Comparison of ENCODE assay signal across 8 cellular contexts in the genomic region with DNA sequence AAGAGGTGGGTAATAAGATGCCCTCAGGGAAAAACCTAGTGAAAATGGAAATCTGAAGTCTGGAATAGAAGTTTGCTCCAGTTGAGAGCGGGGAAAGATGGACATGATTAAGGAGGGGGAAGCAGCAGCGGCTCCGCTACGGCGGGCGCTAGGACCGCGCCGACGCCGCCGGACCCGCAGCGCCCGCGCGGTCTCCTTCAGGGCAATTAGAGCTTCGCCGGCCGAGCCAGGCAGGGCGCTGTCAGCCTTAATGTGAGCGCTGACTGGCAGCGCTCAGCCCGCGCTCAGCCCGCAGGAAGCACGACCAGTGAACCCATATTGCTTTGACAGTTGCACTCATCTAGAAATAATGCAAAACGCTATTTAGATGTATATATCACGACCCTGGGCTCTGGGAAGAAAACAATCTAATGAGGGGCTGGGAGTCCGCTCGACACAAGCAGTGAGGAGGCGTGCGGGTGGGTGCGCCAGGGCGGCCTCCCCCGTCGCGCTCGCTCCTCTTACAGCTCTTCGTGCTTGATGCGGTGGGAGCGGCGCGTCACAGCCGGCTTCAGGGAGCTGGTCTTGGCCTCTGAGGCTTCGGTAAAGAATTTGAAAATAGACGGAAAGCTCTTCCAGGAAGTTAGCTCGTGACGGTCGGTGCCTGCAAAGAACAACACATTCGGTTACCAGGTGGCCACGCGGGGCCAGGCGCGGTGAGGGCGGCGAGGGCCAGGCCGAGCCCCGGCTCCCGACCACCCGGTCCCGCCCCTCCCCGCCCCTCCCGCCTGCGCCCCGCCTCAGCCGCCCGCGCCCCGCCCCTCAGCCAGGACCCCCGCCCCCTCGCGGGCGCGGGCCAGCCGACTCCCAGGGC. TPM values are rescaled to one million over a fixed set of nuclear protein-coding genes. Genes with fewer than 3 reads are reported as not detected.
A peak's percentile ranks its signal among the peaks of the same experiment; 100 is the strongest.
DNase-seq lines count a peak whose midpoint lies in the region; ATAC-seq, FAIRE-seq and TF ChIP-seq lines count a peak whose summit lies in the region.

No MANE protein-coding gene starts in this region.

- intact Hi-C loops in Panc1 (cut with micrococcal nuclease; ENCODE audit: unreplicated experiment), result no loop called here
- intact Hi-C loops in uterus (cut with DNase I; ENCODE audit: low total_unique reads), result no loop called here

- H3K4me3 ChIP-seq in Panc1 (ENCODE audit: low read depth in 2 of 2, low read length in 2 of 2), result peak overlapping the region; percentile 86 to 94
- peak overlapping the region; percentile 71 for H3K4me3 ChIP-seq in neuron (ENCODE audit: low read length)
- H3K4me3 ChIP-seq in uterus, result peak overlapping the region; percentile 53

- peak overlapping the region; percentile 86 to 94 (median 88) for H3K27ac Mint-ChIP-seq in IgD-negative memory B cell

- TF ChIP-seq POLR2A in uterus (IDR thresholded peaks at IDR 0.05), result no peak

- peaks cover 7% of the 10 kb centered on the region for H3K4me1 ChIP-seq in Panc1 (ENCODE audit: control insufficient read depth, insufficient read depth, low read length)
- H3K4me1 ChIP-seq in neuron (ENCODE audit: insufficient read depth, low read length), result peaks cover 61% of the 10 kb centered on the region
- no peaks in the 10 kb centered on the region for H3K4me1 ChIP-seq in uterus

- ATAC-seq in GM21825 (IDR thresholded peaks at IDR 0.05; ENCODE audit: unreplicated experiment), result peak; percentile 99
- ATAC-seq in Panc1, result peak; percentile 91

- H3K4me3 Mint-ChIP-seq in IgD-negative memory B cell, result peak overlapping the region; percentile 91 to 97 (median 94)

- H3K27me3 ChIP-seq in Panc1 (ENCODE audit: control insufficient read depth, insufficient read depth, low read length), result no peaks in the 10 kb centered on the region
- H3K27me3 ChIP-seq in neuron (ENCODE audit: insufficient read depth, low read length), result no peaks in the 10 kb centered on the region
- H3K27me3 ChIP-seq in uterus, result no peaks in the 10 kb centered on the region

- no TSS peak for BruUV-seq in Panc1 (replicated peaks; lab: Mats Ljungman, UMichigan)

- DNase-seq in ELF-1 (ENCODE audit: low read depth, low spot score) (peak; percentile 91), Panc1 (ENCODE audit: low read depth, low spot score) (no peak), frontal cortex (ENCODE audit: low spot score in 2 of 2) (peak; percentile 68 to 72), uterus (peak; percentile 31 to 54)
- DNase-seq in activated naive CD4-positive, alpha-beta T cell treated with Interleukin-2 at 50 U/mL for 16 hours, result peak; percentile 60

- POLR2A ChIA-PET in Panc1 (lab: Charles Lee), result interaction anchor here (0.6 to 1.8 kb wide), 4 partner anchors 18 to 1244 kb away, joined by 4 to 11 read pairs (median 9); a partner anchor contains a TSS

- H3K27me3 Mint-ChIP-seq in IgD-negative memory B cell, result peaks cover 5% of the 10 kb centered on the region

- H3K36me3 ChIP-seq in Panc1 (ENCODE audit: control insufficient read depth, insufficient read depth, low read length) (no peaks in the 10 kb centered on the region), neuron (ENCODE audit: insufficient read depth, low read length) (peaks cover 7% of the 10 kb centered on the region), uterus (no peaks in the 10 kb centered on the region)

- H3K4me1 Mint-ChIP-seq in IgD-negative memory B cell, result peaks cover 11 to 17% (median 16%) of the 10 kb centered on the region in 3 donors

- H2AFZ ChIP-seq in neuron (ENCODE audit: low read depth, low read length), result no peak overlapping the region

- CTCF ChIA-PET in Panc1 (lab: Charles Lee), result interaction anchor here (0.9 kb wide), 1 partner anchor 181 kb away, joined by 4 read pairs; no protein-coding TSS in a partner anchor

- peaks cover 6% of the 10 kb centered on the region for H3K36me3 Mint-ChIP-seq in IgD-negative memory B cell

- TF ChIP-seq CTCF in Panc1 (IDR thresholded peaks at IDR 0.05) (peak; percentile 44), uterus (IDR thresholded peaks at IDR 0.05) (peak in 1 of 4 experiments; percentile 19)

- peaks cover 0 to 3% (median 0%) of the 10 kb centered on the region in 3 donors for H3K9me3 Mint-ChIP-seq in IgD-negative memory B cell

- H3K27ac ChIP-seq in Panc1 (ENCODE audit: low read length) (peak overlapping the region; percentile 94), uterus (peak overlapping the region; percentile 58 to 90)

- FAIRE-seq in frontal cortex (lab: Jason Lieb, UNC), result no peak

- in situ Hi-C loops in Panc1 (cut with HindIII; ENCODE audit: low pct_unique_long_range_greater_than_20kb, low sequenced_read_pairs), result loop anchor here (25.0 kb wide), 1 partner anchor 192 kb away; no protein-coding TSS in a partner anchor

- H3K9me3 ChIP-seq in Panc1 (ENCODE audit: control insufficient read depth, insufficient read depth, low read depth, low read length), result no peaks in the 10 kb centered on the region
- H3K9me3 ChIP-seq in neuron (ENCODE audit: low read length), result no peaks in the 10 kb centered on the region
- H3K9me3 ChIP-seq in uterus, result no peaks in the 10 kb centered on the region

RNA-seq across cellular contexts. Expression of a gene that starts 37.7 kb away (rescaled TPM):
- not detected for polyA plus RNA-seq in IgD-negative memory B cell
- 49.5 TPM for total RNA-seq in Panc1 (2021; ENCODE audit: unreplicated experiment)
- polyA plus RNA-seq in Panc1 (2012; ENCODE audit: insufficient read length), result 115 TPM
- total RNA-seq in frontal cortex, result 53.8 TPM
- total RNA-seq in uterus, result 10 to 100 TPM; 26.8 to 55.0 (median 40.6) TPM

RNA-seq across cellular contexts. Expression of a gene that starts 39.7 kb away (rescaled TPM):
- polyA plus RNA-seq in IgD-negative memory B cell, result not detected
- 27.0 TPM for total RNA-seq in Panc1 (2021; ENCODE audit: unreplicated experiment)
- 23.9 TPM for polyA plus RNA-seq in Panc1 (2012; ENCODE audit: insufficient read length)
- total RNA-seq in frontal cortex, result 60.7 TPM
- total RNA-seq in uterus, result 10 to 100 TPM in 3 of 4 donors, 1 to 10 TPM in 1; 4.4 to 46.1 (median 19.9) TPM
